ENCODE assay signal across 26 cellular contexts in genomic region chr20:41183391-41183790, GRCh38. TPM values are rescaled to one million over a fixed set of nuclear protein-coding genes. Genes with fewer than 3 reads are reported as not detected.
DNase-seq lines count a peak whose midpoint lies in the region; ATAC-seq and TF ChIP-seq lines count a peak whose summit lies in the region.
"Had no signal": no experiment of that assay in that cellular context is flagged by ENCODE, and none has a peak within 500 bp of the region (broad histone marks: within the 10 kb centered on the region; RNA-seq: fewer than 3 reads in every experiment).

No MANE protein-coding gene starts in this region.

- H3K27me3 ChIP-seq in endodermal cell (ENCODE audit: control insufficient read depth, insufficient read depth, low read length, poor library complexity, severe bottlenecking) (no peaks in the 10 kb centered on the region), spleen (replicated peaks in 1 of 7) (no peaks in the 10 kb centered on the region)
- H3K27me3 ChIP-seq: adrenal gland, BE2C, body of pancreas, tibial artery had no signal

- peaks cover 7% of the 10 kb centered on the region for H3K4me1 Mint-ChIP-seq in endodermal cell

- H3K4me3 ChIP-seq in endodermal cell (ENCODE audit: low read length) (no peak overlapping the region), spleen (no peak overlapping the region)
- H3K4me3 ChIP-seq: adrenal gland, body of pancreas, tibial artery had no signal

- TF ChIP-seq CTCF in endodermal cell (conservative IDR thresholded peaks at IDR 0.05) (no peak), spleen (IDR thresholded peaks at IDR 0.05 in 8 of 11, conservative IDR thresholded peaks at IDR 0.05 in 3 of 11) (no peak)

- no peak overlapping the region for H3K27ac Mint-ChIP-seq in endodermal cell
- H3K27ac Mint-ChIP-seq: activated CD4-positive, alpha-beta T cell treated with anti-CD3 and anti-CD28 coated beads, Interleukin-2, amount 10 ng/mL, durations not matched to agents 24 days and 14 days; H9 had no signal

- no peaks in the 10 kb centered on the region for H3K27me3 Mint-ChIP-seq in endodermal cell (ENCODE audit: insufficient read depth)
- H3K27me3 Mint-ChIP-seq: activated CD4-positive, alpha-beta T cell treated with anti-CD3 and anti-CD28 coated beads, Interleukin-2, amount 10 ng/mL, durations not matched to agents 24 days and 14 days had no signal

- 83 to 93% methylated on average over 6 of the region's 6 CpGs for WGBS in endodermal cell (ENCODE audit: insufficient coverage in 1 of 2, insufficient read length in 1 of 2), 2 experiments
- 95 to 97% (median 96%) methylated on average over 6 of the region's 6 CpGs for WGBS in spleen, 5 donors

- peak; percentile 46 for DNase-seq in activated CD8-positive, alpha-beta memory T cell treated with anti-CD3 and anti-CD28 coated beads, Interleukin-2, amount 50 U/mL, for 48 hours
- no peak for DNase-seq in activated CD8-positive, alpha-beta memory T cell treated with anti-CD3 and anti-CD28 coated beads, Interleukin-2, amount 50 U/mL, for 4 hours
- DNase-seq in D341Med (ENCODE audit: low spot score) (peak; percentile 10), endodermal cell (peak; percentile 47), spleen (peak; percentile 51), Kasumi-1 (lab: John Stamatoyannopoulos, UW) (no peak), erythroblast (lab: John Stamatoyannopoulos, UW) (no peak)
- DNase-seq: activated CD4-positive, alpha-beta T cell treated with anti-CD3 and anti-CD28 coated beads, Interleukin-2, amount 10 ng/mL, durations not matched to agents 24 days and 14 days; BE2C; body of pancreas; COR-L47; DMS79; effector CD8-positive, alpha-beta T cell; GF-D8; left colon; mesenchymal stem cell; NCI-H1092 treated with DMSO at 0.1 percent for 48 hours; NCI-H187 treated with DMSO at 0.1 percent for 48 hours; NCI-H524 treated with DMSO at 0.1 percent for 48 hours; SHP77; stimulated activated naive CD4-positive, alpha-beta T cell treated with Interleukin-2 at 50 U/mL for 16 hours had no signal

- H3K36me3 ChIP-seq in endodermal cell (ENCODE audit: control insufficient read depth, insufficient read depth, low read length) (peaks cover 6% of the 10 kb centered on the region), spleen (peaks cover 0 to 24% (median 0%) of the 10 kb centered on the region in 6 donors)
- H3K36me3 ChIP-seq: adrenal gland, BE2C had no signal

- no peak for TF ChIP-seq POLR2A in spleen (IDR thresholded peaks at IDR 0.05)
- TF ChIP-seq POLR2A in erythroblast (IDR thresholded peaks at IDR 0.05; ENCODE audit: low read length), result no peak

- no peak for ATAC-seq in GM18870 (IDR thresholded peaks at IDR 0.05; ENCODE audit: unreplicated experiment)
- ATAC-seq: body of pancreas, left colon had no signal

- H3K4me3 Mint-ChIP-seq in endodermal cell, result no peak overlapping the region
- H3K4me3 Mint-ChIP-seq: activated CD4-positive, alpha-beta T cell treated with anti-CD3 and anti-CD28 coated beads, Interleukin-2, amount 10 ng/mL, durations not matched to agents 24 days and 14 days; H9 had no signal

- H3K9me3 ChIP-seq in endodermal cell (ENCODE audit: control insufficient read depth, low read length) (no peaks in the 10 kb centered on the region), spleen (no peaks in the 10 kb centered on the region)
- H3K9me3 ChIP-seq: adrenal gland, BE2C, body of pancreas had no signal

- H3K27ac ChIP-seq in endodermal cell (ENCODE audit: low read depth, low read length) (no peak overlapping the region), spleen (no peak overlapping the region)
- H3K27ac ChIP-seq: adrenal gland, body of pancreas, tibial artery, VCaP had no signal

- H3K4me1 ChIP-seq in endodermal cell (ENCODE audit: control insufficient read depth, insufficient read depth, low read length) (peaks cover 2% of the 10 kb centered on the region), spleen (no peaks in the 10 kb centered on the region)
- H3K4me1 ChIP-seq: body of pancreas had no signal

- intact Hi-C loops in spleen (cut with DNase I; ENCODE audit: low total_unique reads), result no loop called here

- H3K9me3 Mint-ChIP-seq in endodermal cell, result no peaks in the 10 kb centered on the region
- H3K9me3 Mint-ChIP-seq: activated CD4-positive, alpha-beta T cell treated with anti-CD3 and anti-CD28 coated beads, Interleukin-2, amount 10 ng/mL, durations not matched to agents 24 days and 14 days; H9 had no signal

- H3K9ac ChIP-seq in endodermal cell (ENCODE audit: extremely low read depth, low read length, poor library complexity, severe bottlenecking), result no peak overlapping the region

- peaks cover 4% of the 10 kb centered on the region for H3K36me3 Mint-ChIP-seq in endodermal cell (ENCODE audit: low read depth)

RNA-seq across cellular contexts. Expression of gene PLCG1, which starts 46.0 kb away (rescaled TPM):
- total RNA-seq in endodermal cell, result 100 to 1,000 TPM; 227 to 257 TPM
- 283 TPM for polyA plus RNA-seq in endodermal cell (2013, experiment 1 of 2)
- 237 TPM for polyA plus RNA-seq in endodermal cell (2013, experiment 2 of 2)
- total RNA-seq in spleen, result 100 to 1,000 TPM in 6 of 7 donors, 10 to 100 TPM in 1; 96.7 to 144 (median 134) TPM
- polyA plus RNA-seq in spleen, result 10 to 100 TPM; 28.0 to 51.3 (median 29.3) TPM

Comparison
In these comparisons a context has a peak if more than half of its experiments do, and no peak if none do; other contexts are left out.
1. DNase-seq: peak in activated CD8-positive, alpha-beta memory T cell treated with anti-CD3 and anti-CD28 coated beads, Interleukin-2, amount 50 U/mL, for 48 hours (single experiment), D341Med (single experiment), endodermal cell (single experiment) and spleen (single experiment); none in activated CD8-positive, alpha-beta memory T cell treated with anti-CD3 and anti-CD28 coated beads, Interleukin-2, amount 50 U/mL, for 4 hours (single experiment), Kasumi-1 (0 of 2) and erythroblast (0 of 2).